ENCODE assay signal across 21 cellular contexts in the genomic region with DNA sequence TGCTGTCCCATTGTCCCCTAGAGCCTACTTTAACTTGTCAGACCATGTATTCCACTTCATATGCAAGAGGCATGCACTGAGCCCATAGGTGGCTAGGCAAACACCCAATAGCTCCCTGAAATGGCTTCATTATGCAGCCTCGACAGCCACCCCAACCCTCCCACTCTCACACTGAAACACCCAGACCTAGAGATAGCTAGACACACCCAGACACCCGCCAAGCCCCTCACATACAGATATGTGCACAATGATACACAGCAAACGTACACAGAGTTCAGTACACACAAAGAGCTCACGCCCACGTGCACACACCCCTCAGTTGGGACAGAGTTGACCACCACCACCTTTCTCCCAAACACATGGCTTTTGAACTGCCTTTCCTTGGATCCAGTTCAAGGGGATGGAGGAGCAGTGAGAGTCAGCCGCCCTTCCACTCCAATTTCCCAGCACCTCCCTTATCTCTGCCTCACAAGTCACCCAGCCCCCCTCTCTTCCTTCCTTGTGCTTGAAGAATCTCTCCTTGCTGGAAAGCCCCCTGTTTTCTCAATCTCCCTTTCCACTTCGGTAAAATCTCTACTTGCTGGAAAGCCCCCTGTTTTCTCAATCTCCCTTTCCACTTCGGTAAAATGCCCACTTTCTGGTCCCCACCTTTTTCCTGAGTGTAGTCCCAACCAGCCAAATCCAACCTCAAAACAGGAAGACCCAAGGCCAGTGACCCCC. TPM values are rescaled to one million over a fixed set of nuclear protein-coding genes. Genes with fewer than 3 reads are reported as not detected.
"Had no signal": no experiment of that assay in that cellular context is flagged by ENCODE, and none has a peak within 500 bp of the region (broad histone marks: within the 10 kb centered on the region; RNA-seq: fewer than 3 reads in every experiment).

No MANE protein-coding gene starts in this region.

- ATAC-seq: activated CD8-positive, alpha-beta T cell treated with anti-CD3 and anti-CD28 coated beads for 36 hours; naive thymus-derived CD8-positive, alpha-beta T cell had no signal

- H3K4me3 ChIP-seq: coronary artery had no signal

- H3K27ac ChIP-seq: epithelial cell of prostate had no signal

- H3K4me3 Mint-ChIP-seq: activated CD8-positive, alpha-beta T cell treated with anti-CD3 and anti-CD28 coated beads for 36 hours; activated naive CD8-positive, alpha-beta T cell; naive thymus-derived CD8-positive, alpha-beta T cell; WTC11 had no signal

- H3K27me3 ChIP-seq: uterus had no signal

- H3K36me3 ChIP-seq: uterus had no signal

- H3K36me3 Mint-ChIP-seq: activated naive CD8-positive, alpha-beta T cell; naive thymus-derived CD8-positive, alpha-beta T cell; WTC11 had no signal

- H3K9me3 ChIP-seq: tibial nerve, uterus had no signal

- H3K4me1 ChIP-seq: uterus had no signal

- DNase-seq: activated CD4-positive, alpha-beta T cell treated with anti-CD3 and anti-CD28 coated beads for 48 hours; activated CD8-positive, alpha-beta memory T cell treated with anti-CD3 and anti-CD28 coated beads, Interleukin-2, amount 50 U/mL, for 4 hours; activated CD8-positive, alpha-beta T cell treated with anti-CD3 and anti-CD28 coated beads for 36 hours; activated gamma-delta T cell; activated T-cell treated with anti-CD3 and anti-CD28 coated beads, Interleukin-2, amount 50 U/mL, for 48 hours; amniotic stem cell; central memory CD4-positive, alpha-beta T cell; effector CD8-positive, alpha-beta T cell; islet precursor cell; naive thymus-derived CD8-positive, alpha-beta T cell; stimulated activated CD4-positive, alpha-beta T cell treated with anti-CD3 and anti-CD28 coated beads, Interleukin-15, amount 100 ng/mL, for 24 hours; stimulated activated CD4-positive, alpha-beta T cell treated with anti-CD3 and anti-CD28 coated beads, Interleukin-4, amount 100 ng/mL, for 24 hours; stimulated activated naive CD4-positive, alpha-beta T cell treated with Interleukin-2 at 50 U/mL for 16 hours; substantia nigra; T-helper 1 cell had no signal

- H3K27ac Mint-ChIP-seq: activated CD8-positive, alpha-beta T cell treated with anti-CD3 and anti-CD28 coated beads for 36 hours; activated naive CD8-positive, alpha-beta T cell; WTC11 had no signal

- H3K9me3 Mint-ChIP-seq: activated CD8-positive, alpha-beta T cell treated with anti-CD3 and anti-CD28 coated beads for 36 hours; naive thymus-derived CD8-positive, alpha-beta T cell; WTC11 had no signal

RNA-seq across cellular contexts. Expression of a gene that starts 0.4 kb away (rescaled TPM):
- total RNA-seq: activated CD8-positive, alpha-beta T cell treated with anti-CD3 and anti-CD28 coated beads for 36 hours; naive thymus-derived CD8-positive, alpha-beta T cell had no signal
- polyA plus RNA-seq: naive thymus-derived CD8-positive, alpha-beta T cell had no signal

RNA-seq across cellular contexts. Expression of a gene that starts 32.8 kb away (rescaled TPM):
- total RNA-seq: activated CD8-positive, alpha-beta T cell treated with anti-CD3 and anti-CD28 coated beads for 36 hours; naive thymus-derived CD8-positive, alpha-beta T cell had no signal
- polyA plus RNA-seq: naive thymus-derived CD8-positive, alpha-beta T cell had no signal
